In the genomic region with DNA sequence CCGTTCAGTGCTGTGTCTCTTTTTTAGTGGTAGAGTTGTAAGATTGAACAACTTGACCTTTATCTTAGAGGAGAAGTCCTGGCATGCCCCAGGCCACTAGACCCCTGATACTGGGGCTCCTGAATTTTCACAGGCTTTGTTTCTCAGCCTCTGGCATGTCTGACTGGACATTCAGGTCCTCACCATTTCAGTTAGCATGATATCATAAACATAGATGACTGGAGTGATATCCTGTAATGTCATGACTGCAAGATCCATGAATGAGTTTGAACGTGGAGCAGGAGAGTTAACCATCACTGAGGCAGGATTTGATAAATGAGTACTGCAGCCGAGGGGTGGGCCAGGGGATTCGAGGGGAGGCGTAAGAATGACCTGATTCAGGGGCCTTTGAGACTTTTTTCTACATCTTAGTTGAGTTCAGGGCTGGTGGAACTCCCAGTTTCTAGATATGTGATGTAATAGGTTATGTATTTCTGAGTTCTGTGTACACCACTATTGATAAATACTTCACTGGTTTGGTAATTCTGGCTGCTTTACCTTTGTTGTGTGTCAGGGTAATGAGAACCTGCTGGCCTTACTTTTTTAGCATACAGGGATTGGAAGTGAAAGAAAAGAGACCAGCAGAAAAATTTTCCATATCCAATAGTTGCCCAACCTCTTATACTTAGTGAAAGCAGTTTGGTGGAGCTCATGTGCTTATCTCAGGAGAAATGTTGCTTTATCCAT, we compare ENCODE assay signal across 1 cellular context.
TF ChIP-seq lines count a peak whose summit lies in the region.

No MANE protein-coding gene starts in this region.

TF ChIP-seq in HepG2, 621 proteins besides CTCF, POLR2A, EP300 and RAD21 (continued from another document):
- TF ChIP-seq, protein P1, sequence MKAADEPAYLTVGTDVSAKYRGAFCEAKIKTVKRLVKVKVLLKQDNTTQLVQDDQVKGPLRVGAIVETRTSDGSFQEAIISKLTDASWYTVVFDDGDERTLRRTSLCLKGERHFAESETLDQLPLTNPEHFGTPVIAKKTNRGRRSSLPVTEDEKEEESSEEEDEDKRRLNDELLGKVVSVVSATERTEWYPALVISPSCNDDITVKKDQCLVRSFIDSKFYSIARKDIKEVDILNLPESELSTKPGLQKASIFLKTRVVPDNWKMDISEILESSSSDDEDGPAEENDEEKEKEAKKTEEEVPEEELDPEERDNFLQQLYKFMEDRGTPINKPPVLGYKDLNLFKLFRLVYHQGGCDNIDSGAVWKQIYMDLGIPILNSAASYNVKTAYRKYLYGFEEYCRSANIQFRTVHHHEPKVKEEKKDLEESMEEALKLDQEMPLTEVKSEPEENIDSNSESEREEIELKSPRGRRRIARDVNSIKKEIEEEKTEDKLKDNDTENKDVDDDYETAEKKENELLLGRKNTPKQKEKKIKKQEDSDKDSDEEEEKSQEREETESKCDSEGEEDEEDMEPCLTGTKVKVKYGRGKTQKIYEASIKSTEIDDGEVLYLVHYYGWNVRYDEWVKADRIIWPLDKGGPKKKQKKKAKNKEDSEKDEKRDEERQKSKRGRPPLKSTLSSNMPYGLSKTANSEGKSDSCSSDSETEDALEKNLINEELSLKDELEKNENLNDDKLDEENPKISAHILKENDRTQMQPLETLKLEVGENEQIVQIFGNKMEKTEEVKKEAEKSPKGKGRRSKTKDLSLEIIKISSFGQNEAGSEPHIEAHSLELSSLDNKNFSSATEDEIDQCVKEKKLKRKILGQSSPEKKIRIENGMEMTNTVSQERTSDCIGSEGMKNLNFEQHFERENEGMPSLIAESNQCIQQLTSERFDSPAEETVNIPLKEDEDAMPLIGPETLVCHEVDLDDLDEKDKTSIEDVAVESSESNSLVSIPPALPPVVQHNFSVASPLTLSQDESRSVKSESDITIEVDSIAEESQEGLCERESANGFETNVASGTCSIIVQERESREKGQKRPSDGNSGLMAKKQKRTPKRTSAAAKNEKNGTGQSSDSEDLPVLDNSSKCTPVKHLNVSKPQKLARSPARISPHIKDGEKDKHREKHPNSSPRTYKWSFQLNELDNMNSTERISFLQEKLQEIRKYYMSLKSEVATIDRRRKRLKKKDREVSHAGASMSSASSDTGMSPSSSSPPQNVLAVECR (CRISPR knock-in tag; IDR thresholded peaks at IDR 0.05; ENCODE audit: borderline replicate concordance) = no peak
- TF ChIP-seq ZBTB3 (CRISPR knock-in tag; IDR thresholded peaks at IDR 0.05; ENCODE audit: borderline replicate concordance, low read depth) (no peak), MED8 (CRISPR knock-in tag; IDR thresholded peaks at IDR 0.05; ENCODE audit: insufficient replicate concordance) (no peak), ZIK1 (CRISPR knock-in tag; IDR thresholded peaks at IDR 0.05; ENCODE audit: borderline replicate concordance, low read depth) (no peak), ATF1 (CRISPR knock-in tag; IDR thresholded peaks at IDR 0.05) (no peak), HMG20B (CRISPR knock-in tag; conservative IDR thresholded peaks at IDR 0.05) (no peak)
